ENCODE assay signal across 8 cellular contexts in the genomic region with DNA sequence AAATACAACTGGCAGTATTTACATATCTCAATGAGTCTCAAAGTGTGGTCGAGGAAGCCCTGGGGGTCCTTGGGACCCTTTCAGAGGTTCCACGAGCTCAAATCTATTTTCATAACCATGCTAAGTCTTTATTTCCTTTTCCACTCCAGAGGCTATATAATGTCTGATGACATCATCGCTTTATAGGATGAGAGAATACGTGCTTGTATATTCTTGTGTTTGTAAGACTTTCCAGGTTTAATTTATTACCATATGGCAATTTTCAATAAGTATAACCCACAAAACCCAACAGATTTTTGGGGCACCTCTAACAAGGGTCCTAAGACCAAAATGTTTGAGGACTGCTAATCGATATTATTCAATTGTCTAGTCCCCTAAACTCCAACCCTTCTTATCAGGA. TPM values are rescaled to one million over a fixed set of nuclear protein-coding genes. Genes with fewer than 3 reads are reported as not detected.
DNase-seq lines count a peak whose midpoint lies in the region; ATAC-seq and TF ChIP-seq lines count a peak whose summit lies in the region.

No MANE protein-coding gene starts in this region.

- H3K4me1 ChIP-seq in A673 (ENCODE audit: insufficient read depth, low read length, poor library complexity, severe bottlenecking) (peaks cover 23% of the 10 kb centered on the region), KMS-11 (ENCODE audit: low read depth, poor library complexity, severe bottlenecking) (peaks cover 22% of the 10 kb centered on the region), mammary epithelial cell (ENCODE audit: insufficient read depth, low read length) (peaks cover 26% of the 10 kb centered on the region)

- POLR2A ChIA-PET in A673 (lab: Charles Lee; ENCODE audit: low non-redundant PET) = no interaction called here
- POLR2A ChIA-PET in naive thymus-derived CD8-positive, alpha-beta T cell (lab: Charles Lee) = no interaction called here

- H3K27me3 Mint-ChIP-seq in naive thymus-derived CD8-positive, alpha-beta T cell = peaks cover 0 to 2% (median 0%) of the 10 kb centered on the region in 5 donors

- H3K9ac ChIP-seq in KMS-11 (no peak overlapping the region; the same call in 1 of the 2 replicates), mammary epithelial cell (ENCODE audit: insufficient read depth, low read length) (peak overlapping the region; percentile 91)

- H3K27ac Mint-ChIP-seq in naive thymus-derived CD8-positive, alpha-beta T cell = peak overlapping the region in 3 of 10 donors; percentile 96 to 98 (median 98)

- H3K4me3 ChIP-seq in A673 (ENCODE audit: low read depth, low read length, poor library complexity, severe bottlenecking) (no peak overlapping the region), KMS-11 (IDR thresholded peaks at IDR 0.05; ENCODE audit: insufficient read depth, low read depth, low read length) (no peak overlapping the region), mammary epithelial cell (replicated peaks in 1 of 3; ENCODE audit: insufficient read depth in 1 of 3, low read depth in 2 of 3, low read length in 3 of 3) (peak overlapping the region in 1 of 3 experiments; percentile 79)

- TF ChIP-seq CTCF in A673 (conservative IDR thresholded peaks at IDR 0.05; ENCODE audit: low read depth, low read length) (no peak), KMS-11 (conservative IDR thresholded peaks at IDR 0.05; ENCODE audit: low read depth, low read length) (no peak), mammary epithelial cell (conservative IDR thresholded peaks at IDR 0.05 in 1 of 2, IDR thresholded peaks at IDR 0.05 in 1 of 2; ENCODE audit: extremely low read depth in 1 of 2, insufficient read depth in 1 of 2, low read depth in 1 of 2, low read length in 2 of 2) (no peak)

- H3K36me3 ChIP-seq in A673 (ENCODE audit: insufficient read depth, low read length, poor library complexity, severe bottlenecking) (no peaks in the 10 kb centered on the region), KMS-11 (ENCODE audit: insufficient read depth) (no peaks in the 10 kb centered on the region), mammary epithelial cell (ENCODE audit: insufficient read depth, low read length) (no peaks in the 10 kb centered on the region)

- H3K79me2 ChIP-seq in KMS-11 (ENCODE audit: insufficient read depth, low read depth) (no peaks in the 10 kb centered on the region), mammary epithelial cell (ENCODE audit: insufficient read depth, low read length) (peaks cover 32% of the 10 kb centered on the region)

- no peaks in the 10 kb centered on the region for H3K27me3 ChIP-seq in A673 (replicated peaks; ENCODE audit: insufficient read depth, low read depth, low read length, poor library complexity)
- no peaks in the 10 kb centered on the region for H3K27me3 ChIP-seq in KMS-11 (ENCODE audit: insufficient read depth, low read depth)
- no peaks in the 10 kb centered on the region for H3K27me3 ChIP-seq in mammary epithelial cell (ENCODE audit: insufficient read depth, low read length)

- no peak for ATAC-seq in naive thymus-derived CD8-positive, alpha-beta T cell

- no peaks in the 10 kb centered on the region for H3K36me3 Mint-ChIP-seq in naive thymus-derived CD8-positive, alpha-beta T cell

- H3K9me3 Mint-ChIP-seq in naive thymus-derived CD8-positive, alpha-beta T cell = no peaks in the 10 kb centered on the region

- H3K4me1 Mint-ChIP-seq in naive thymus-derived CD8-positive, alpha-beta T cell = peaks cover 25 to 52% (median 38%) of the 10 kb centered on the region in 4 donors

- in situ Hi-C loops in mammary epithelial cell (cut with MboI; ENCODE audit: low sequenced_read_pairs in 2 of 2) = loop anchor here in 1 of 2 donors (5.0 kb wide), 1 partner anchor 40 kb away; no protein-coding TSS in a partner anchor

- H3K27ac ChIP-seq in A673 (ENCODE audit: low read depth, low read length, poor library complexity, severe bottlenecking) (no peak overlapping the region), KMS-11 (no peak overlapping the region), mammary epithelial cell (ENCODE audit: insufficient read depth, low read depth, low read length) (peak overlapping the region; percentile 87)

- H3K4me2 ChIP-seq in KMS-11 (peak overlapping the region; percentile 62), mammary epithelial cell (ENCODE audit: insufficient read depth, low read depth, low read length) (peak overlapping the region; percentile 83)

- 95% methylated on average over 5 of the region's 5 CpGs for WGBS in mammary epithelial cell (ENCODE audit: low coverage, missing lambda C conversion rate)

- BruUV-seq in A673 (replicated peaks; lab: Mats Ljungman, UMichigan) = no TSS peak
- BruUV-seq in mammary epithelial cell (replicated peaks; lab: Mats Ljungman, UMichigan) = no TSS peak

- CTCF ChIA-PET in A673 (lab: Charles Lee) = no interaction called here
- CTCF ChIA-PET in mammary epithelial cell (lab: Charles Lee; ENCODE audit: low non-redundant PET) = no interaction called here

- DNase-seq in A673 (ENCODE audit: low spot score) = peak; percentile 25
- DNase-seq in mammary epithelial cell = no peak
- DNase-seq in naive thymus-derived CD8-positive, alpha-beta T cell = no peak
- no peak for DNase-seq in T-helper 1 cell
- DNase-seq in DMS 273 (lab: John Stamatoyannopoulos, UW; ENCODE audit: unreplicated experiment) = no peak
- no peak for DNase-seq in activated CD8-positive, alpha-beta memory T cell treated with anti-CD3 and anti-CD28 coated beads, Interleukin-2, amount 50 U/mL, for 4 hours
- no peak for DNase-seq in inferior parietal cortex (ENCODE audit: extremely low spot score)

- intact Hi-C loops in A673 (cut with micrococcal nuclease; ENCODE audit: unreplicated experiment) (no loop called here), mammary epithelial cell (cut with micrococcal nuclease) (loop anchor here (2.0 to 10.0 kb wide), 5 partner anchors 24 to 318 kb away; a partner anchor contains a TSS)

- peak overlapping the region in 9 of 10 donors; percentile 26 to 99 (median 97) for H3K4me3 Mint-ChIP-seq in naive thymus-derived CD8-positive, alpha-beta T cell

- H4K20me1 ChIP-seq in KMS-11 (ENCODE audit: insufficient read depth) (no peaks in the 10 kb centered on the region), mammary epithelial cell (ENCODE audit: insufficient read depth, low read length) (no peaks in the 10 kb centered on the region)

- H3K9me3 ChIP-seq in A673 (ENCODE audit: low read depth, low read length, poor library complexity, severe bottlenecking) = no peaks in the 10 kb centered on the region
- H3K9me3 ChIP-seq in mammary epithelial cell (replicated peaks; ENCODE audit: insufficient read depth, low read length) = no peaks in the 10 kb centered on the region

- dilution Hi-C loops in mammary epithelial cell (cut with HindIII; ENCODE audit: low sequenced_read_pairs) = no loop called here

- H2AFZ ChIP-seq in KMS-11 (ENCODE audit: low read depth) (peak overlapping the region; percentile 96), mammary epithelial cell (ENCODE audit: low read depth, low read length) (peak overlapping the region; percentile 95)

RNA-seq across cellular contexts. Expression of a gene that starts 1.4 kb away (rescaled TPM):
- total RNA-seq in A673 (2021) = 9.9 TPM in 2 replicates
- total RNA-seq in mammary epithelial cell = 10 to 100 TPM in 1 of 2 donors, 1 to 10 TPM in 1; 6.3 to 11.0 TPM
- 5.6 TPM for polyA plus RNA-seq in mammary epithelial cell
- 10.6 TPM for polyA minus RNA-seq in mammary epithelial cell
- 1 to 10 TPM; 5.4 TPM for total RNA-seq in naive thymus-derived CD8-positive, alpha-beta T cell
- polyA plus RNA-seq in naive thymus-derived CD8-positive, alpha-beta T cell = under 1 TPM; 0.19 to 0.29 (median 0.24) TPM

RNA-seq across cellular contexts. Expression of a gene that starts 59.9 kb away (rescaled TPM):
- total RNA-seq in A673 (2021) = 5.7 and 6.7 TPM in 2 replicates
- total RNA-seq in mammary epithelial cell = under 1 TPM in 1 of 2 donors, not detected in 1; 0.17 TPM
- not detected for polyA plus RNA-seq in mammary epithelial cell
- polyA minus RNA-seq in mammary epithelial cell = not detected
- total RNA-seq in naive thymus-derived CD8-positive, alpha-beta T cell = not detected
- polyA plus RNA-seq in naive thymus-derived CD8-positive, alpha-beta T cell = under 1 TPM in 1 of 3 donors, not detected in 2; 0.14 TPM
